ENCODE assay signal across 23 cellular contexts in the genomic region with DNA sequence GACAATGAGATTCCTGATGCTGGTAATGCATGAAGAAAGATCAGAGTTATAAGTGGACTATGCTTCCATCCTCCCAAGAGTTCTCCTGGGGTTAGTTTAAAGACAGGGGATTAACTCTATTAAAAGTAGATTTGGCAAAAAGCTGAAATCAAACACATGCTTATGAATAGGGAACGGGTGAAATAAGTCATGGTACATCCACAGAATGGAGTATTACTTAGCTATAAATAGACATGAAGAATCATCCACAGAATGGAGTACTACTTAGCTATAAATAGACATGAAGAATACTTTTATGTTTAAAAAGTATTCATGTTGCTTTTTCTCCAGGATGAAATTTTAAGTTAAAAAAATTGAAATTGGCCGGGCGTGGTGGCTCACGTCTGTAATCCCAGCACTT.
"Had no signal": no experiment of that assay in that cellular context is flagged by ENCODE, and none has a peak within 500 bp of the region (broad histone marks: within the 10 kb centered on the region; RNA-seq: fewer than 3 reads in every experiment).

No MANE protein-coding gene starts in this region.

- H3K4me3 Mint-ChIP-seq: activated CD4-positive, alpha-beta memory T cell treated with anti-CD3 and anti-CD28 coated beads for 36 hours; activated naive CD4-positive, alpha-beta T cell treated with anti-CD3 and anti-CD28 coated beads for 36 hours; activated naive CD8-positive, alpha-beta T cell treated with anti-CD3 and anti-CD28 coated beads for 36 hours; activated T-helper 1 cell treated with anti-CD3 and anti-CD28 coated beads, Interleukin-12 subunit alpha, Interleukin-12 subunit beta, Interleukin-2, Interleukin-4 antibody, amounts not matched to agents 30 ng/mL and 10 ng/mL and 1 ng/mL, durations not matched to agents 14 hours and 24 hours and 36 hours; naive B cell; T-helper 1 cell treated with Interleukin-12 subunit alpha and Interleukin-12 subunit beta and Interleukin-4 antibody, amounts not matched to agents 30 μg/mL and 1 μg/mL, for 36 hours had no signal

- H3K36me3 Mint-ChIP-seq: activated CD4-positive, alpha-beta memory T cell treated with anti-CD3 and anti-CD28 coated beads for 36 hours; activated naive CD8-positive, alpha-beta T cell treated with anti-CD3 and anti-CD28 coated beads for 36 hours; naive B cell had no signal

- DNase-seq: activated CD4-positive, alpha-beta memory T cell treated with anti-CD3 and anti-CD28 coated beads for 36 hours; activated CD4-positive, alpha-beta T cell treated with anti-CD3 and anti-CD28 coated beads for 48 hours; activated CD8-positive, alpha-beta memory T cell treated with anti-CD3 and anti-CD28 coated beads, Interleukin-2, amount 50 U/mL, for 4 hours; activated effector memory CD4-positive, alpha-beta T cell treated with anti-CD3 and anti-CD28 coated beads, Interleukin-2, amount 50 U/mL, for 16 hours; activated naive CD4-positive, alpha-beta T cell treated with anti-CD3 and anti-CD28 coated beads for 36 hours; activated naive CD8-positive, alpha-beta T cell treated with anti-CD3 and anti-CD28 coated beads for 36 hours; activated T-cell treated with anti-CD3 and anti-CD28 coated beads, Interleukin-2, amount 50 U/mL, for 1 hour; adrenal gland; esophagus squamous epithelium; foreskin melanocyte; left cardiac atrium; mammary epithelial cell; naive B cell; stimulated activated CD4-positive, alpha-beta T cell treated with anti-CD3 and anti-CD28 coated beads, Interleukin-2, amount 100 ng/mL, for 48 hours; stimulated activated naive CD4-positive, alpha-beta T cell treated with Interleukin-2 at 50 U/mL for 16 hours; T-helper 9 cell; trophoblast cell had no signal

- H3K9me3 Mint-ChIP-seq: activated T-helper 1 cell treated with anti-CD3 and anti-CD28 coated beads, Interleukin-12 subunit alpha, Interleukin-12 subunit beta, Interleukin-2, Interleukin-4 antibody, amounts not matched to agents 30 ng/mL and 10 ng/mL and 1 ng/mL, durations not matched to agents 14 hours and 24 hours and 36 hours; T-helper 1 cell treated with Interleukin-12 subunit alpha and Interleukin-12 subunit beta and Interleukin-4 antibody, amounts not matched to agents 30 μg/mL and 1 μg/mL, for 36 hours had no signal

- H3K4me3 ChIP-seq: adrenal gland, esophagus squamous epithelium, thoracic aorta had no signal

- H3K4me1 Mint-ChIP-seq: activated naive CD8-positive, alpha-beta T cell treated with anti-CD3 and anti-CD28 coated beads for 36 hours; naive B cell had no signal

- H3K27ac ChIP-seq: adrenal gland, epithelial cell of prostate, esophagus squamous epithelium, thoracic aorta, VCaP had no signal

- H3K4me1 ChIP-seq: adrenal gland, esophagus squamous epithelium had no signal

- H3K36me3 ChIP-seq: adrenal gland, esophagus squamous epithelium, thoracic aorta had no signal

- ATAC-seq: activated CD4-positive, CD25-positive, alpha-beta regulatory T cell treated with anti-CD3 and anti-CD28 coated beads, Interleukin-2, amount 50 U/mL, for 24 hours; left cardiac atrium had no signal

- H3K9me3 ChIP-seq: adrenal gland, esophagus squamous epithelium, thoracic aorta had no signal

- H3K27ac Mint-ChIP-seq: activated CD4-positive, alpha-beta memory T cell treated with anti-CD3 and anti-CD28 coated beads for 36 hours; activated naive CD4-positive, alpha-beta T cell treated with anti-CD3 and anti-CD28 coated beads for 36 hours; activated naive CD8-positive, alpha-beta T cell treated with anti-CD3 and anti-CD28 coated beads for 36 hours; activated T-helper 1 cell treated with anti-CD3 and anti-CD28 coated beads, Interleukin-12 subunit alpha, Interleukin-12 subunit beta, Interleukin-2, Interleukin-4 antibody, amounts not matched to agents 30 ng/mL and 10 ng/mL and 1 ng/mL, durations not matched to agents 14 hours and 24 hours and 36 hours; naive B cell; T-helper 1 cell treated with Interleukin-12 subunit alpha and Interleukin-12 subunit beta and Interleukin-4 antibody, amounts not matched to agents 30 μg/mL and 1 μg/mL, for 36 hours had no signal

- H3K27me3 ChIP-seq: adrenal gland had no signal
